Comparison of ENCODE assay signal across 23 cellular contexts in genomic region chr5:74231697-74232096, GRCh38.
A peak's percentile ranks its signal among the peaks of the same experiment; 100 is the strongest.
DNase-seq lines count a peak whose midpoint lies in the region; ATAC-seq, FAIRE-seq and TF ChIP-seq lines count a peak whose summit lies in the region.
"Had no signal": no experiment of that assay in that cellular context is flagged by ENCODE, and none has a peak within 500 bp of the region (broad histone marks: within the 10 kb centered on the region; RNA-seq: fewer than 3 reads in every experiment).

No MANE protein-coding gene starts in this region.

- TF ChIP-seq POLR2A in prostate gland (IDR thresholded peaks at IDR 0.05) = no peak

- H3K9me3 ChIP-seq in osteoblast (ENCODE audit: low read depth, low read length) = no peaks in the 10 kb centered on the region
- no peaks in the 10 kb centered on the region for H3K9me3 ChIP-seq in prostate gland
- H3K9me3 ChIP-seq: body of pancreas, colonic mucosa, mucosa of descending colon, right atrium auricular region, testis had no signal

- H3K79me2 ChIP-seq in osteoblast (ENCODE audit: insufficient read depth, low read length) = no peaks in the 10 kb centered on the region

- H2AFZ ChIP-seq in osteoblast (ENCODE audit: low read length) = peak overlapping the region; percentile 46

- H3K27ac ChIP-seq in osteoblast (ENCODE audit: low read depth, low read length) (peak overlapping the region; percentile 79), prostate gland (no peak overlapping the region)
- H3K27ac ChIP-seq: body of pancreas, colonic mucosa, right atrium auricular region, testis had no signal

- H3K36me3 Mint-ChIP-seq in endothelial cell (ENCODE audit: low read depth, unreplicated experiment) = no peaks in the 10 kb centered on the region
- H3K36me3 Mint-ChIP-seq: CD8-positive, alpha-beta memory T cell; stimulated activated memory B cell treated with anti-CD40 and anti-IgM and Interleukin-4, amounts not matched to agents 10 μg/mL and 1 μg/mL and 100 μg/mL, for 72 hours had no signal

- no peak for FAIRE-seq in bronchial epithelial cell (lab: Jason Lieb, UNC)

- peak overlapping the region; percentile 57 for H3K4me2 ChIP-seq in osteoblast (ENCODE audit: insufficient read depth, low read length)

- WGBS in prostate gland = 82% methylated on average over 5 of the region's 5 CpGs

- H3K4me1 ChIP-seq in osteoblast (ENCODE audit: insufficient read depth, low read length) (peaks cover 39% of the 10 kb centered on the region), prostate gland (replicated peaks) (no peaks in the 10 kb centered on the region)
- H3K4me1 ChIP-seq: body of pancreas, colonic mucosa, right atrium auricular region, testis had no signal

- no peaks in the 10 kb centered on the region for H3K4me1 Mint-ChIP-seq in endothelial cell (ENCODE audit: unreplicated experiment)
- H3K4me1 Mint-ChIP-seq: CD8-positive, alpha-beta memory T cell; stimulated activated memory B cell treated with anti-CD40 and anti-IgM and Interleukin-4, amounts not matched to agents 10 μg/mL and 1 μg/mL and 100 μg/mL, for 72 hours had no signal

- no peak overlapping the region for H3K27ac Mint-ChIP-seq in endothelial cell (ENCODE audit: unreplicated experiment)
- H3K27ac Mint-ChIP-seq: activated CD4-positive, alpha-beta T cell treated with anti-CD3 and anti-CD28 coated beads, Interleukin-2, amount 10 ng/mL, durations not matched to agents 24 days and 14 days; stimulated activated memory B cell treated with anti-CD40 and anti-IgM and Interleukin-4, amounts not matched to agents 10 μg/mL and 1 μg/mL and 100 μg/mL, for 72 hours had no signal

- H4K20me1 ChIP-seq in osteoblast (ENCODE audit: insufficient read depth, low read length) = no peaks in the 10 kb centered on the region

- no peak overlapping the region for H3K4me3 ChIP-seq in bronchial epithelial cell (ENCODE audit: low read depth, low read length)
- no peak overlapping the region for H3K4me3 ChIP-seq in osteoblast (ENCODE audit: insufficient read depth, low read length)
- H3K4me3 ChIP-seq in prostate gland = no peak overlapping the region
- H3K4me3 ChIP-seq: body of pancreas, colonic mucosa, mucosa of descending colon, right atrium auricular region, testis had no signal

- H3K36me3 ChIP-seq in bronchial epithelial cell (ENCODE audit: control insufficient read depth, insufficient read depth, low read length) (no peaks in the 10 kb centered on the region), osteoblast (ENCODE audit: insufficient read depth, low read length) (no peaks in the 10 kb centered on the region), prostate gland (no peaks in the 10 kb centered on the region)
- H3K36me3 ChIP-seq: colonic mucosa, right atrium auricular region had no signal

- no peak for TF ChIP-seq CTCF in bronchial epithelial cell (IDR thresholded peaks at IDR 0.05; ENCODE audit: insufficient read depth, low read length, severe bottlenecking)
- TF ChIP-seq CTCF in osteoblast (IDR thresholded peaks at IDR 0.05; ENCODE audit: extremely low read depth, low read depth, low read length) = no peak
- no peak for TF ChIP-seq CTCF in endothelial cell (IDR thresholded peaks at IDR 0.05; ENCODE audit: unreplicated experiment)
- no peak for TF ChIP-seq CTCF in prostate gland (IDR thresholded peaks at IDR 0.05)

- peak; percentile 69 for DNase-seq in ELR (ENCODE audit: low read depth)
- DNase-seq in M059J (ENCODE audit: low read depth) = peak; percentile 62
- DNase-seq in bronchial epithelial cell (ENCODE audit: low read depth) = peak; percentile 61
- DNase-seq in osteoblast (ENCODE audit: insufficient read length, low spot score, missing footprints) = peak; percentile 36
- DNase-seq in endothelial cell (ENCODE audit: low spot score) = no peak
- DNase-seq in prostate gland (ENCODE audit: low spot score) = no peak
- DNase-seq: activated CD4-positive, alpha-beta T cell treated with anti-CD3 and anti-CD28 coated beads, Interleukin-2, amount 10 ng/mL, durations not matched to agents 24 days and 14 days; body of pancreas; CD8-positive, alpha-beta memory T cell; colonic mucosa; DND-41; Karpas-422; left ventricle myocardium superior; mucosa of descending colon; NCI-H1436 treated with DMSO at 0.1 percent for 48 hours; NCI-H526 treated with DMSO at 0.1 percent for 48 hours; nucleus accumbens; testis had no signal

- no peak for ATAC-seq in HG03135 (IDR thresholded peaks at IDR 0.05; ENCODE audit: unreplicated experiment)
- ATAC-seq: body of pancreas; HCT116; left ventricle myocardium superior; mucosa of descending colon; Right ventricle myocardium inferior; stimulated activated memory B cell treated with anti-CD40 and anti-IgM and Interleukin-4, amounts not matched to agents 10 μg/mL and 1 μg/mL and 100 μg/mL, for 72 hours had no signal

- intact Hi-C loops in prostate gland (cut with DNase I) = no loop called here

- H3K4me3 Mint-ChIP-seq in endothelial cell (ENCODE audit: unreplicated experiment) = no peak overlapping the region
- H3K4me3 Mint-ChIP-seq: activated CD4-positive, alpha-beta T cell treated with anti-CD3 and anti-CD28 coated beads, Interleukin-2, amount 10 ng/mL, durations not matched to agents 24 days and 14 days; CD8-positive, alpha-beta memory T cell; stimulated activated memory B cell treated with anti-CD40 and anti-IgM and Interleukin-4, amounts not matched to agents 10 μg/mL and 1 μg/mL and 100 μg/mL, for 72 hours had no signal

- H3K9me3 Mint-ChIP-seq in endothelial cell (ENCODE audit: unreplicated experiment) = no peaks in the 10 kb centered on the region
- H3K9me3 Mint-ChIP-seq: CD8-positive, alpha-beta memory T cell had no signal

- no peaks in the 10 kb centered on the region for H3K27me3 ChIP-seq in bronchial epithelial cell (ENCODE audit: control insufficient read depth, insufficient read depth, low read length)
- H3K27me3 ChIP-seq in osteoblast (ENCODE audit: insufficient read depth, low read length) = no peaks in the 10 kb centered on the region
- no peaks in the 10 kb centered on the region for H3K27me3 ChIP-seq in prostate gland (replicated peaks; ENCODE audit: insufficient read depth)
- H3K27me3 ChIP-seq: body of pancreas, colonic mucosa, right atrium auricular region, testis had no signal

- H3K27me3 Mint-ChIP-seq in endothelial cell (ENCODE audit: unreplicated experiment) = no peaks in the 10 kb centered on the region

Comparison
In these comparisons a context has a peak if more than half of its experiments do, and no peak if none do; other contexts are left out.
1. DNase-seq: peak in ELR (single experiment), M059J (single experiment), bronchial epithelial cell (single experiment) and osteoblast (single experiment); none in endothelial cell (single experiment) and prostate gland (single experiment).